ENCODE assay signal across 1 cellular context in genomic region chr15:41971089-41971892, GRCh38.
A peak's percentile ranks its signal among the peaks of the same experiment; 100 is the strongest.
TF ChIP-seq lines count a peak whose summit lies in the region.

No MANE protein-coding gene starts in this region.

TF ChIP-seq in GM12878, 131 proteins besides CTCF, POLR2A, EP300 and RAD21 (continued from another document):
- TF ChIP-seq BACH1 (IDR thresholded peaks at IDR 0.05; ENCODE audit: borderline replicate concordance) (peak; percentile 51; the same call in 1 of the 2 replicates), CHD4 (IDR thresholded peaks at IDR 0.05) (no peak), MYB (IDR thresholded peaks at IDR 0.05; ENCODE audit: borderline replicate concordance, low read depth, low read length) (no peak), STAT1 (conservative IDR thresholded peaks at IDR 0.05) (0 out of 2 replicates have a peak, but pooled peaks have one; percentile 15), ATF7 (IDR thresholded peaks at IDR 0.05; ENCODE audit: low read depth) (peak; percentile 78), MTA2 (IDR thresholded peaks at IDR 0.05; ENCODE audit: low read depth) (peak; percentile 54; the same call in 1 of the 2 replicates), SIN3A (IDR thresholded peaks at IDR 0.05; ENCODE audit: low read depth, low read length) (peak; percentile 89), POLR2AphosphoS5 (IDR thresholded peaks at IDR 0.05; ENCODE audit: low read length) (peak; percentile 96)
- TF ChIP-seq, protein P1, sequence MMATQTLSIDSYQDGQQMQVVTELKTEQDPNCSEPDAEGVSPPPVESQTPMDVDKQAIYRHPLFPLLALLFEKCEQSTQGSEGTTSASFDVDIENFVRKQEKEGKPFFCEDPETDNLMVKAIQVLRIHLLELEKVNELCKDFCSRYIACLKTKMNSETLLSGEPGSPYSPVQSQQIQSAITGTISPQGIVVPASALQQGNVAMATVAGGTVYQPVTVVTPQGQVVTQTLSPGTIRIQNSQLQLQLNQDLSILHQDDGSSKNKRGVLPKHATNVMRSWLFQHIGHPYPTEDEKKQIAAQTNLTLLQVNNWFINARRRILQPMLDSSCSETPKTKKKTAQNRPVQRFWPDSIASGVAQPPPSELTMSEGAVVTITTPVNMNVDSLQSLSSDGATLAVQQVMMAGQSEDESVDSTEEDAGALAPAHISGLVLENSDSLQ (IDR thresholded peaks at IDR 0.05) = peak; percentile 68; the same call in 1 of the 2 replicates
